In the genomic region with DNA sequence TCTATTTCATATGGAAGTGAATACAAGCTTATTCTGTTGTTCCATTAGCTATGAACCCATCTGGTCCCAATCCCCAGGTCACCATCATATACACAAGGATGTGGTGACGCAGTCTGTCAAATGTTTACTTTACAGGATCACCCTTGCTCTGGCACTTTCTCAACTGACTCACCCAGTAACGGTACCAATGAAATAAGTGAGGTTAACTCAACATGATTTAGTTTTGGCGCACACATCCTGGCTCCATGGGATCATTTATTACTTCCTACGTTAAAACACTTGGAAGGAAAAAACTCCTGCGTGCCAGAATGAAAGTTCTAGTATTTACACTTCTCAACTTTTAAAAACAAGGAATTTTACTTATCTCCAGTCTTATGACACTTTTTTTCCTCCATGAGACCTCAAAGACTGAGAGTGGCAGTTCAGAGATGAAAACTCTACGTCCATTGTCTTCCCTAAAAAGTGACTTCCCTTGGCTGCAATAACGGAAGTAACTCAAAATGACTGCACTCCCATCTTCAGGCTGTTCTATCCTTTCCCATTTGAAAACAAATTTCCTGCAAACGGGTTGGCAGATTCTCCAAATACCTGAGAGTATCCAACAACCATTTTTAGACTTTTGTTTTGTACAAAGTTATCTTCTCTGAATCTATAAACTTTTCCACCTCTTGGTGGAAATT, we compare ENCODE assay signal across 14 cellular contexts. TPM values are rescaled to one million over a fixed set of nuclear protein-coding genes. Genes with fewer than 3 reads are reported as not detected.
DNase-seq lines count a peak whose midpoint lies in the region; ATAC-seq, FAIRE-seq and TF ChIP-seq lines count a peak whose summit lies in the region.
"Had no signal": no experiment of that assay in that cellular context is flagged by ENCODE, and none has a peak within 500 bp of the region (broad histone marks: within the 10 kb centered on the region; RNA-seq: fewer than 3 reads in every experiment).

No MANE protein-coding gene starts in this region.

- 50 to 59% methylated on average over 8 of the region's 8 CpGs for WGBS in heart right ventricle, 2 donors
- 60% methylated on average over 8 of the region's 8 CpGs for WGBS in hepatocyte (ENCODE audit: low lambda C conversion rate, missing lambda C conversion rate)

- TF ChIP-seq CTCF in heart right ventricle (IDR thresholded peaks at IDR 0.05) (no peak), astrocyte (IDR thresholded peaks at IDR 0.05; ENCODE audit: insufficient read depth, low read depth, low read length) (no peak), hepatocyte (IDR thresholded peaks at IDR 0.05; ENCODE audit: poor library complexity) (no peak), vagina (IDR thresholded peaks at IDR 0.05) (no peak), type B pancreatic cell (conservative IDR thresholded peaks at IDR 0.05) (no peak)

- H3K36me3 Mint-ChIP-seq in astrocyte (ENCODE audit: low read depth, unreplicated experiment) (peaks cover 23% of the 10 kb centered on the region), type B pancreatic cell (peaks cover 21% of the 10 kb centered on the region)
- no peaks in the 10 kb centered on the region for H3K36me3 Mint-ChIP-seq in activated CD8-positive, alpha-beta memory T cell treated with anti-CD3 and anti-CD28 coated beads, Interleukin-2, amount 10 ng/mL, durations not matched to agents 7 days and 5 days
- H3K36me3 Mint-ChIP-seq: activated naive CD4-positive, alpha-beta T cell treated with anti-CD3 and anti-CD28 coated beads, Interleukin-2, amount 50 U/mL, for 72 hours had no signal

- no peaks in the 10 kb centered on the region for H3K27me3 Mint-ChIP-seq in astrocyte (ENCODE audit: low read depth, unreplicated experiment)
- no peaks in the 10 kb centered on the region for H3K27me3 Mint-ChIP-seq in activated CD8-positive, alpha-beta memory T cell treated with anti-CD3 and anti-CD28 coated beads, Interleukin-2, amount 10 ng/mL, durations not matched to agents 7 days and 5 days
- no peaks in the 10 kb centered on the region for H3K27me3 Mint-ChIP-seq in type B pancreatic cell
- H3K27me3 Mint-ChIP-seq: naive B cell had no signal

- CTCF ChIA-PET in activated CD8-positive, alpha-beta memory T cell treated with anti-CD3 and anti-CD28 coated beads, Interleukin-2, amount 10 ng/mL, durations not matched to agents 7 days and 5 days (lab: Charles Lee) = no interaction called here

- H3K27ac ChIP-seq in heart right ventricle (peak overlapping the region in 4 of 10 donors; percentile 10 to 53 (median 27)), astrocyte (ENCODE audit: low read depth, low read length) (peak overlapping the region; percentile 76), hepatocyte (peak overlapping the region; percentile 34), vagina (peak overlapping the region; percentile 56)
- H3K27ac ChIP-seq: BLaER1 had no signal

- H3K36me3 ChIP-seq in heart right ventricle (peaks cover 0 to 11% (median 0%) of the 10 kb centered on the region in 9 donors), astrocyte (ENCODE audit: insufficient read depth, low read length) (no peaks in the 10 kb centered on the region), hepatocyte (replicated peaks; ENCODE audit: insufficient read depth, low read depth) (no peaks in the 10 kb centered on the region), vagina (no peaks in the 10 kb centered on the region)

- H3K27me3 ChIP-seq in heart right ventricle (no peaks in the 10 kb centered on the region), astrocyte (ENCODE audit: insufficient read depth, low read length) (no peaks in the 10 kb centered on the region), hepatocyte (no peaks in the 10 kb centered on the region), vagina (no peaks in the 10 kb centered on the region)
- H3K27me3 ChIP-seq: BLaER1 had no signal

- peaks cover 7% of the 10 kb centered on the region for H3K4me1 Mint-ChIP-seq in astrocyte (ENCODE audit: low read depth, unreplicated experiment)
- H3K4me1 Mint-ChIP-seq in activated CD8-positive, alpha-beta memory T cell treated with anti-CD3 and anti-CD28 coated beads, Interleukin-2, amount 10 ng/mL, durations not matched to agents 7 days and 5 days = no peaks in the 10 kb centered on the region
- peaks cover 38% of the 10 kb centered on the region for H3K4me1 Mint-ChIP-seq in type B pancreatic cell (ENCODE audit: unreplicated experiment)

- peak overlapping the region; percentile 63 for H3K9ac ChIP-seq in astrocyte (ENCODE audit: low read length)
- H3K9ac ChIP-seq: BLaER1 had no signal

- H3K9me2 ChIP-seq in hepatocyte (replicated peaks; ENCODE audit: insufficient read depth) = no peaks in the 10 kb centered on the region

- TF ChIP-seq POLR2A in vagina (IDR thresholded peaks at IDR 0.05) = no peak

- peaks cover 23% of the 10 kb centered on the region for H4K20me1 ChIP-seq in astrocyte (ENCODE audit: insufficient read depth, low read length)
- H4K20me1 ChIP-seq in hepatocyte (ENCODE audit: insufficient read depth, poor library complexity, severe bottlenecking) = no peaks in the 10 kb centered on the region

- no peak overlapping the region for H3K4me3 ChIP-seq in heart right ventricle
- peak overlapping the region; percentile 21 for H3K4me3 ChIP-seq in astrocyte (ENCODE audit: insufficient read depth, low read depth, low read length)
- no peak overlapping the region for H3K4me3 ChIP-seq in hepatocyte
- no peak overlapping the region for H3K4me3 ChIP-seq in vagina
- H3K4me3 ChIP-seq: BLaER1 had no signal

- H3K79me2 ChIP-seq in astrocyte (ENCODE audit: insufficient read depth, low read length) (peaks cover 47% of the 10 kb centered on the region), hepatocyte (peaks cover 12% of the 10 kb centered on the region)

- no peaks in the 10 kb centered on the region for H3K9me3 ChIP-seq in heart right ventricle
- no peaks in the 10 kb centered on the region for H3K9me3 ChIP-seq in astrocyte (ENCODE audit: insufficient read depth, low read depth, low read length)
- no peaks in the 10 kb centered on the region for H3K9me3 ChIP-seq in hepatocyte (ENCODE audit: low read depth)
- no peaks in the 10 kb centered on the region for H3K9me3 ChIP-seq in vagina
- H3K9me3 ChIP-seq: BLaER1 had no signal

- peak in 6 of 8 donors; percentile 33 to 65 (median 56) for ATAC-seq in heart right ventricle
- no peak for ATAC-seq in Right ventricle myocardium superior (ENCODE audit: poor library complexity)
- no peak for ATAC-seq in GM18520 (IDR thresholded peaks at IDR 0.05; ENCODE audit: unreplicated experiment)
- no peak for ATAC-seq in activated CD8-positive, alpha-beta memory T cell treated with anti-CD3 and anti-CD28 coated beads, Interleukin-2, amount 10 ng/mL, durations not matched to agents 7 days and 5 days
- ATAC-seq: activated naive CD4-positive, alpha-beta T cell treated with anti-CD3 and anti-CD28 coated beads, Interleukin-2, amount 50 U/mL, for 72 hours had no signal

- peak overlapping the region; percentile 73 for H3K4me2 ChIP-seq in astrocyte (ENCODE audit: low read length)
- peak overlapping the region; percentile 6 for H3K4me2 ChIP-seq in hepatocyte
- H3K4me2 ChIP-seq: BLaER1 had no signal

- H2AFZ ChIP-seq in astrocyte (ENCODE audit: low read depth, low read length) (no peak overlapping the region), hepatocyte (no peak overlapping the region)

- FAIRE-seq in astrocyte (lab: Jason Lieb, UNC) = peak; percentile 69
- FAIRE-seq: GM12891 had no signal

- DNase-seq in heart right ventricle = peak in 1 of 2 donors; percentile 45
- DNase-seq in Right ventricle myocardium superior = no peak
- peak; percentile 99 for DNase-seq in astrocyte (ENCODE audit: low read depth)
- DNase-seq in hepatocyte (ENCODE audit: low spot score) = no peak
- no peak for DNase-seq in vagina (ENCODE audit: extremely low spot score in 2 of 2)
- no peak for DNase-seq in activated CD8-positive, alpha-beta memory T cell treated with anti-CD3 and anti-CD28 coated beads, Interleukin-2, amount 10 ng/mL, durations not matched to agents 7 days and 5 days
- no peak for DNase-seq in type B pancreatic cell (ENCODE audit: extremely low spot score, unreplicated experiment)
- DNase-seq: activated CD4-positive, CD25-positive, alpha-beta regulatory T cell; naive B cell; NCI-H1105 treated with DMSO at 0.1 percent for 48 hours had no signal

- intact Hi-C loops in heart right ventricle (cut with DNase I) (no loop called here), Right ventricle myocardium superior (cut with DNase I) (no loop called here), vagina (cut with DNase I) (no loop called here)

- peaks cover 0 to 23% (median 0%) of the 10 kb centered on the region in 9 donors for H3K4me1 ChIP-seq in heart right ventricle
- H3K4me1 ChIP-seq in astrocyte (ENCODE audit: insufficient read depth, low read length) = peaks cover 14% of the 10 kb centered on the region
- peaks cover 7% of the 10 kb centered on the region for H3K4me1 ChIP-seq in hepatocyte (ENCODE audit: insufficient read depth)
- H3K4me1 ChIP-seq in vagina = no peaks in the 10 kb centered on the region
- H3K4me1 ChIP-seq: BLaER1 had no signal

- no peaks in the 10 kb centered on the region for H3K9me3 Mint-ChIP-seq in astrocyte (ENCODE audit: unreplicated experiment)
- no peaks in the 10 kb centered on the region for H3K9me3 Mint-ChIP-seq in activated CD8-positive, alpha-beta memory T cell treated with anti-CD3 and anti-CD28 coated beads, Interleukin-2, amount 10 ng/mL, durations not matched to agents 7 days and 5 days (ENCODE audit: low read depth)
- no peaks in the 10 kb centered on the region for H3K9me3 Mint-ChIP-seq in type B pancreatic cell
- H3K9me3 Mint-ChIP-seq: activated naive CD4-positive, alpha-beta T cell treated with anti-CD3 and anti-CD28 coated beads, Interleukin-2, amount 50 U/mL, for 72 hours; naive B cell had no signal

- H3K4me3 Mint-ChIP-seq in astrocyte (ENCODE audit: unreplicated experiment) (no peak overlapping the region), type B pancreatic cell (no peak overlapping the region)
- no peak overlapping the region for H3K4me3 Mint-ChIP-seq in activated CD8-positive, alpha-beta memory T cell treated with anti-CD3 and anti-CD28 coated beads, Interleukin-2, amount 10 ng/mL, durations not matched to agents 7 days and 5 days
- H3K4me3 Mint-ChIP-seq: naive B cell had no signal

- no peak overlapping the region for H3K27ac Mint-ChIP-seq in astrocyte (ENCODE audit: unreplicated experiment)
- no peak overlapping the region for H3K27ac Mint-ChIP-seq in activated CD8-positive, alpha-beta memory T cell treated with anti-CD3 and anti-CD28 coated beads, Interleukin-2, amount 10 ng/mL, durations not matched to agents 7 days and 5 days
- H3K27ac Mint-ChIP-seq in type B pancreatic cell = no peak overlapping the region
- H3K27ac Mint-ChIP-seq: activated naive CD4-positive, alpha-beta T cell treated with anti-CD3 and anti-CD28 coated beads, Interleukin-2, amount 50 U/mL, for 72 hours; naive B cell had no signal

RNA-seq across cellular contexts. Expression of gene AGPAT4, which starts 15.9 kb away (rescaled TPM):
- 1 to 10 TPM; 1.3 to 3.8 (median 1.9) TPM for total RNA-seq in heart right ventricle
- 1 to 10 TPM; 1.2 to 1.3 TPM for polyA plus RNA-seq in heart right ventricle
- total RNA-seq in Right ventricle myocardium superior = 2.1 TPM
- total RNA-seq in astrocyte = 27.2 and 27.9 TPM in 2 replicates
- total RNA-seq in hepatocyte = 7.7 and 10.6 TPM in 2 replicates
- polyA plus RNA-seq in hepatocyte = 11.8 and 14.5 TPM in 2 replicates
- total RNA-seq in vagina = 6.9 TPM
- total RNA-seq in activated CD8-positive, alpha-beta memory T cell treated with anti-CD3 and anti-CD28 coated beads, Interleukin-2, amount 10 ng/mL, durations not matched to agents 7 days and 5 days = 1 to 10 TPM; 3.1 to 4.1 TPM
- total RNA-seq in type B pancreatic cell (ENCODE audit: low replicate concordance) = 9.6 and 24.4 TPM in 2 replicates

Comparison
In these comparisons a context has a peak if more than half of its experiments do, and no peak if none do; other contexts are left out.
1. ATAC-seq: peak in heart right ventricle (6 of 8); none in Right ventricle myocardium superior (single experiment), GM18520 (single experiment) and activated CD8-positive, alpha-beta memory T cell treated with anti-CD3 and anti-CD28 coated beads, Interleukin-2, amount 10 ng/mL, durations not matched to agents 7 days and 5 days (single experiment).